In genomic region chr7:148978091-148978490, GRCh38 we compare ENCODE assay signal across 19 cellular contexts. TPM values are rescaled to one million over a fixed set of nuclear protein-coding genes. Genes with fewer than 3 reads are reported as not detected.
DNase-seq lines count a peak whose midpoint lies in the region; ATAC-seq, FAIRE-seq and TF ChIP-seq lines count a peak whose summit lies in the region.
"Had no signal": no experiment of that assay in that cellular context is flagged by ENCODE, and none has a peak within 500 bp of the region (broad histone marks: within the 10 kb centered on the region; RNA-seq: fewer than 3 reads in every experiment).

No MANE protein-coding gene starts in this region.

- FAIRE-seq in K562 (lab: Jason Lieb, UNC): no peak
- FAIRE-seq: GM12878 had no signal

- H3K9ac ChIP-seq in K562 (ENCODE audit: insufficient read depth in 1 of 2, low read depth in 2 of 2, low read length in 2 of 2): no peak overlapping the region
- H3K9ac ChIP-seq: KMS-11 had no signal

- H3K9me3 ChIP-seq in K562 (replicated peaks; ENCODE audit: control insufficient read depth, insufficient read depth, low read depth, low read length) (no peaks in the 10 kb centered on the region), spleen (peaks cover 0 to 6% (median 0%) of the 10 kb centered on the region in 8 donors)

- DNase-seq in NCI-H2227 (lab: John Stamatoyannopoulos, UW; ENCODE audit: unreplicated experiment) (peak; percentile 23), NCI-H2227 treated with DMSO at 0.1 percent for 48 hours (lab: John Stamatoyannopoulos, UW) (no peak), K562 (ENCODE audit: extremely low read depth in 1 of 4, low spot score in 3 of 4) (peak in 1 of 4 experiments; percentile 15), spleen (peak; percentile 27), Calu3 (no peak), NCI-H510A (lab: John Stamatoyannopoulos, UW) (no peak)
- DNase-seq in activated T-helper 2 cell treated with anti-CD3 and anti-CD28 coated beads, Interferon-gamma antibody, Interleukin-2, Interleukin-4, amounts not matched to agents 10 μg/mL and 5 μg/mL and 100 μg/mL, durations not matched to agents 14 hours and 24 hours and 36 hours (ENCODE audit: low spot score): no peak
- DNase-seq: CD8-positive, alpha-beta memory T cell; DND-41; GDM1; NCI-H1436; NCI-H2029; NCI-H2171; NCI-H82 had no signal

- TF ChIP-seq POLR2A in K562 (conservative IDR thresholded peaks at IDR 0.05): no peak
- TF ChIP-seq POLR2A in spleen (IDR thresholded peaks at IDR 0.05): no peak

- no peaks in the 10 kb centered on the region for H3K9me1 ChIP-seq in K562 (ENCODE audit: control insufficient read depth, insufficient read depth, low read length)

- H3K79me2 ChIP-seq in K562 (ENCODE audit: control insufficient read depth, insufficient read depth, low read length): no peaks in the 10 kb centered on the region

- peaks cover 11% of the 10 kb centered on the region for H3K27me3 Mint-ChIP-seq in nephron (ENCODE audit: low read depth)
- peaks cover 32% of the 10 kb centered on the region for H3K27me3 Mint-ChIP-seq in Calu3 (ENCODE audit: unreplicated experiment)
- H3K27me3 Mint-ChIP-seq in activated T-helper 2 cell treated with anti-CD3 and anti-CD28 coated beads, Interferon-gamma antibody, Interleukin-2, Interleukin-4, amounts not matched to agents 10 μg/mL and 5 μg/mL and 100 μg/mL, durations not matched to agents 14 hours and 24 hours and 36 hours (ENCODE audit: low read depth): peaks cover 8% of the 10 kb centered on the region

- H3K27ac ChIP-seq in K562 (ENCODE audit: extremely low read depth, low read depth, low read length): no peak overlapping the region
- H3K27ac ChIP-seq in spleen: no peak overlapping the region
- H3K27ac ChIP-seq: 22Rv1, KMS-11 had no signal

- 50% methylated on average over 8 of the region's 8 CpGs for WGBS in K562 (ENCODE audit: insufficient coverage, low coverage, missing lambda C conversion rate)
- 60 to 77% (median 69%) methylated on average over 8 of the region's 8 CpGs for WGBS in spleen, 5 donors

- no peaks in the 10 kb centered on the region for H3K36me3 ChIP-seq in K562 (ENCODE audit: control insufficient read depth, insufficient read depth, low read length)
- H3K36me3 ChIP-seq in spleen: no peaks in the 10 kb centered on the region

- intact Hi-C loops in K562 (cut with micrococcal nuclease): no loop called here
- intact Hi-C loops in spleen (cut with DNase I; ENCODE audit: low total_unique reads): no loop called here
- intact Hi-C loops in Calu3 (cut with micrococcal nuclease; ENCODE audit: unreplicated experiment): no loop called here
- intact Hi-C loops in activated T-helper 2 cell treated with anti-CD3 and anti-CD28 coated beads, Interferon-gamma antibody, Interleukin-2, Interleukin-4, amounts not matched to agents 10 μg/mL and 5 μg/mL and 100 μg/mL, durations not matched to agents 14 hours and 24 hours and 36 hours (cut with micrococcal nuclease): no loop called here

- H2AFZ ChIP-seq in K562 (ENCODE audit: low read depth, low read length): peak overlapping the region; percentile 42

- H3K4me1 Mint-ChIP-seq in nephron: peaks cover 8% of the 10 kb centered on the region
- peaks cover under 1% of the 10 kb centered on the region for H3K4me1 Mint-ChIP-seq in Calu3 (ENCODE audit: low read depth, unreplicated experiment)
- peaks cover 5% of the 10 kb centered on the region for H3K4me1 Mint-ChIP-seq in activated T-helper 2 cell treated with anti-CD3 and anti-CD28 coated beads, Interferon-gamma antibody, Interleukin-2, Interleukin-4, amounts not matched to agents 10 μg/mL and 5 μg/mL and 100 μg/mL, durations not matched to agents 14 hours and 24 hours and 36 hours (ENCODE audit: low read depth)

- H3K27ac Mint-ChIP-seq in nephron (no peak overlapping the region), Calu3 (ENCODE audit: unreplicated experiment) (no peak overlapping the region)
- H3K27ac Mint-ChIP-seq in activated T-helper 2 cell treated with anti-CD3 and anti-CD28 coated beads, Interferon-gamma antibody, Interleukin-2, Interleukin-4, amounts not matched to agents 10 μg/mL and 5 μg/mL and 100 μg/mL, durations not matched to agents 14 hours and 24 hours and 36 hours: no peak overlapping the region

- no peak overlapping the region for H3K4me2 ChIP-seq in K562 (ENCODE audit: insufficient read depth, low read length)
- H3K4me2 ChIP-seq: KMS-11 had no signal

- H3K4me1 ChIP-seq in K562 (replicated peaks in 1 of 2; ENCODE audit: control insufficient read depth in 2 of 2, insufficient read depth in 2 of 2, low read length in 2 of 2) (peaks cover 4 to 13% of the 10 kb centered on the region in 2 experiments; a peak in 2 of 5 replicates), spleen (peaks cover 4 to 11% (median 9%) of the 10 kb centered on the region in 6 donors)

- no TSS peak for BruUV-seq in K562 (replicated peaks; lab: Mats Ljungman, UMichigan)
- BruUV-seq in Calu3 (replicated peaks; lab: Mats Ljungman, UMichigan): no TSS peak

- H3K4me3 ChIP-seq in K562 (no peak overlapping the region), spleen (no peak overlapping the region)
- H3K4me3 ChIP-seq: GM12878 had no signal

- POLR2A ChIA-PET in K562 (lab: Yijun Ruan, JAX): no interaction called here

- H4K20me1 ChIP-seq in K562 (replicated peaks; ENCODE audit: control insufficient read depth, insufficient read depth, low read length): no peaks in the 10 kb centered on the region

- no peak for TF ChIP-seq RAD21 in K562 (CRISPR knock-in tag; conservative IDR thresholded peaks at IDR 0.05 in 1 of 2, IDR thresholded peaks at IDR 0.05 in 1 of 2)

- TF ChIP-seq CTCF in K562 (IDR thresholded peaks at IDR 0.05 in 2 of 3, conservative IDR thresholded peaks at IDR 0.05 in 1 of 3; ENCODE audit: insufficient read depth in 2 of 3, low read depth in 1 of 3, low read length in 3 of 3): no peak
- TF ChIP-seq CTCF in nephron (IDR thresholded peaks at IDR 0.05; ENCODE audit: unreplicated experiment in 3 of 3): no peak
- TF ChIP-seq CTCF in spleen (IDR thresholded peaks at IDR 0.05 in 8 of 11, conservative IDR thresholded peaks at IDR 0.05 in 3 of 11): no peak
- no peak for TF ChIP-seq CTCF in Calu3 (IDR thresholded peaks at IDR 0.05; ENCODE audit: unreplicated experiment)

- in situ Hi-C loops in K562 (cut with MboI): no loop called here

- peak overlapping the region in 2 of 3 experiments; percentile 8 to 15 for H3K4me3 Mint-ChIP-seq in nephron
- no peak overlapping the region for H3K4me3 Mint-ChIP-seq in Calu3 (ENCODE audit: low read depth, unreplicated experiment)
- no peak overlapping the region for H3K4me3 Mint-ChIP-seq in activated T-helper 2 cell treated with anti-CD3 and anti-CD28 coated beads, Interferon-gamma antibody, Interleukin-2, Interleukin-4, amounts not matched to agents 10 μg/mL and 5 μg/mL and 100 μg/mL, durations not matched to agents 14 hours and 24 hours and 36 hours (ENCODE audit: low read depth)

- CTCF ChIA-PET in K562 (lab: Yijun Ruan, JAX; ENCODE audit: low intra/inter-chr PET ratio): no interaction called here
- CTCF ChIA-PET in Calu3 (lab: Charles Lee): no interaction called here

- no peaks in the 10 kb centered on the region for H3K36me3 Mint-ChIP-seq in nephron (ENCODE audit: low read depth)
- peaks cover 5% of the 10 kb centered on the region for H3K36me3 Mint-ChIP-seq in Calu3 (ENCODE audit: insufficient read depth, unreplicated experiment)
- H3K36me3 Mint-ChIP-seq in activated T-helper 2 cell treated with anti-CD3 and anti-CD28 coated beads, Interferon-gamma antibody, Interleukin-2, Interleukin-4, amounts not matched to agents 10 μg/mL and 5 μg/mL and 100 μg/mL, durations not matched to agents 14 hours and 24 hours and 36 hours (ENCODE audit: low read depth): no peaks in the 10 kb centered on the region

- H3K27me3 ChIP-seq in K562 (ENCODE audit: control insufficient read depth in 2 of 2, insufficient read depth in 2 of 2, low read length in 2 of 2) (no peaks in the 10 kb centered on the region), spleen (replicated peaks in 1 of 7) (peaks cover 0 to 13% (median 0%) of the 10 kb centered on the region in 7 donors)

- H3K9me3 Mint-ChIP-seq in nephron (peaks cover 6% of the 10 kb centered on the region), Calu3 (ENCODE audit: low read depth, unreplicated experiment) (peaks cover 2% of the 10 kb centered on the region)
- H3K9me3 Mint-ChIP-seq in activated T-helper 2 cell treated with anti-CD3 and anti-CD28 coated beads, Interferon-gamma antibody, Interleukin-2, Interleukin-4, amounts not matched to agents 10 μg/mL and 5 μg/mL and 100 μg/mL, durations not matched to agents 14 hours and 24 hours and 36 hours: peaks cover 7% of the 10 kb centered on the region

- no peak for ATAC-seq in K562
- ATAC-seq: GM12878, Panc1 had no signal

- TF ChIP-seq EP300 in K562 (IDR thresholded peaks at IDR 0.05; ENCODE audit: low read length): no peak

TF ChIP-seq in K562, 482 proteins besides CTCF, POLR2A, EP300 and RAD21 (continues in another document):
- TF ChIP-seq ELF2 (CRISPR knock-in tag; IDR thresholded peaks at IDR 0.05): no peak

RNA-seq across cellular contexts. Expression of gene PDIA4, which starts 50.2 kb away (rescaled TPM):
- 187 and 270 TPM in 2 replicates for total RNA-seq in K562 (2011; cell fraction: chromatin; rRNA removed; ENCODE audit: low replicate concordance)
- total RNA-seq in K562 (2011; cell fraction: nucleolus; rRNA removed): 352 and 378 TPM in 2 replicates
- total RNA-seq in K562 (2011; cell fraction: nucleoplasm; rRNA removed): 244 and 324 TPM in 2 replicates
- total RNA-seq in K562 (2014; rRNA removed) (158 and 178 TPM in 2 replicates), K562 (2014; rRNA removed; fragmentation: Illumina TruSeq; extraction: Trizol) (82.7 and 91.5 TPM in 2 replicates), K562 (2015; rRNA removed; fragmentation: Illumina TruSeq; extraction: Trizol) (136 TPM in 2 replicates), K562 (2021) (159 and 161 TPM in 2 replicates), spleen (100 to 1,000 TPM in 3 of 7 donors, 10 to 100 TPM in 4; 81.1 to 160 (median 90.0) TPM), Calu3 (2022) (332 and 351 TPM in 2 replicates)
- polyA plus RNA-seq in K562 (2011; rRNA removed) (146 and 186 TPM in 2 replicates), K562 (2014; fragmentation: Illumina TruSeq; extraction: Trizol) (143 and 175 TPM in 2 replicates), K562 (2014; fragmentation: Nextera tagmentation; extraction: Ambion mirVana) (10 to 100 TPM in 1 of 2 experiments, 1 to 10 TPM in 1; 9.1 to 14.5 TPM), K562 (2014; rRNA removed) (155 and 171 TPM in 2 replicates), spleen (10 to 100 TPM; 21.6 to 33.2 (median 33.2) TPM)
- 107 and 158 TPM in 2 replicates for polyA plus RNA-seq in K562 (2011; cell fraction: cytosol; rRNA removed)
- 149 and 181 TPM in 2 replicates for polyA plus RNA-seq in K562 (2011; cell fraction: nucleus; rRNA removed)
- polyA plus RNA-seq in K562 (2012): 137 and 177 TPM in 2 replicates
- polyA minus RNA-seq in K562 (2011; rRNA and poly(A)+ RNA removed): 147 and 177 TPM in 2 replicates
- polyA minus RNA-seq in K562 (2011; cell fraction: cytosol; rRNA and poly(A)+ RNA removed): 90.9 and 121 TPM in 2 replicates
- 30.0 and 68.5 TPM in 2 replicates for polyA minus RNA-seq in K562 (2011; cell fraction: nucleus; rRNA and poly(A)+ RNA removed)
- total RNA-seq in activated T-helper 2 cell treated with anti-CD3 and anti-CD28 coated beads, Interferon-gamma antibody, Interleukin-2, Interleukin-4, amounts not matched to agents 10 μg/mL and 5 μg/mL and 100 μg/mL, durations not matched to agents 14 hours and 24 hours and 36 hours: 155 and 159 TPM in 2 replicates

Comparison
In these comparisons a context has a peak if more than half of its experiments do, and no peak if none do; other contexts are left out.
1. DNase-seq: peak in NCI-H2227 (single experiment) and spleen (single experiment); none in NCI-H2227 treated with DMSO at 0.1 percent for 48 hours (single experiment), Calu3 (single experiment), activated T-helper 2 cell treated with anti-CD3 and anti-CD28 coated beads, Interferon-gamma antibody, Interleukin-2, Interleukin-4, amounts not matched to agents 10 μg/mL and 5 μg/mL and 100 μg/mL, durations not matched to agents 14 hours and 24 hours and 36 hours (single experiment) and NCI-H510A (single experiment).
2. H3K4me3 Mint-ChIP-seq: peak in nephron (2 of 3); none in Calu3 (single experiment) and activated T-helper 2 cell treated with anti-CD3 and anti-CD28 coated beads, Interferon-gamma antibody, Interleukin-2, Interleukin-4, amounts not matched to agents 10 μg/mL and 5 μg/mL and 100 μg/mL, durations not matched to agents 14 hours and 24 hours and 36 hours (single experiment).